1 cellular context compared by ENCODE assay signal in the genomic region with DNA sequence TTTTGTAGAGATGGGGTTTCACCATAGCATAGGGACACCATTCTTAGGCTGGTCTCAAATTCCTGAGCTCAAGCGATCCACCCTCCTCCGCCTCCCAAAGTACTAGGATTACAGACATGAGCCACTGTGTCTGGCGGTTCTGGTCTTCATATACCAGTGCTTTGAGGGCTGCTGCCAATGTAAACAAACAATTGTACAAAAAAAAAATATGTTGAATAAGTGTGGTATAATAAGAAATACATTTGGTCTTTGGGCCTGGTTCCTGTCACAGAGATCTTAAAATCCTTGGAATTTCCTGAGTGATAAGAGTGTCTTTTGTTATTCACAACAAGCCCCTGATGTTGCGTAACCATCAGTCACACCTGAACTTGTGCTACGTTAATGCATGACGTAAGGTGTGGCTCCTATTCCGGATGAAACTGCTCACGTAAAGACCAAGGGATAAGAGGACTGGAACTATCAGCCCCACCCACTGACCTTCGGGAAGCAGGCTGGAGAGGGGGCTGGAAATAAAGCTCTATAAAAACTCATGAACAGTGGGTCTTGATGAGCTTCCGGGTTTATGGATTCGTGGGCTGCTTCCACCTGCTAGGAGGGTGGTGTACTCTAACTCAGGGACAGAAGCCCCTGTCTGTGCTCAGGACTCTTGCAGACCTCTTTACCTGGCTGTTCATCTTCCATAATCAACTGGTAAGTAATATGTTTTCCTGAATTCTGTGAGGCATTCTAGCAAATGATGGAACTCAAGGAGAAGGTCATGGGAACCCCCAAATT.
TF ChIP-seq lines count a peak whose summit lies in the region.

No MANE protein-coding gene starts in this region.

TF ChIP-seq in IMR-90, 13 proteins besides CTCF, POLR2A, EP300 and RAD21:
- TF ChIP-seq CEBPB (IDR thresholded peaks at IDR 0.05; ENCODE audit: low read depth, low read length) (peak; percentile 94), FOS (IDR thresholded peaks at IDR 0.05; ENCODE audit: low read depth, low read length) (no peak)
